10 cellular contexts compared by ENCODE assay signal in the genomic region with DNA sequence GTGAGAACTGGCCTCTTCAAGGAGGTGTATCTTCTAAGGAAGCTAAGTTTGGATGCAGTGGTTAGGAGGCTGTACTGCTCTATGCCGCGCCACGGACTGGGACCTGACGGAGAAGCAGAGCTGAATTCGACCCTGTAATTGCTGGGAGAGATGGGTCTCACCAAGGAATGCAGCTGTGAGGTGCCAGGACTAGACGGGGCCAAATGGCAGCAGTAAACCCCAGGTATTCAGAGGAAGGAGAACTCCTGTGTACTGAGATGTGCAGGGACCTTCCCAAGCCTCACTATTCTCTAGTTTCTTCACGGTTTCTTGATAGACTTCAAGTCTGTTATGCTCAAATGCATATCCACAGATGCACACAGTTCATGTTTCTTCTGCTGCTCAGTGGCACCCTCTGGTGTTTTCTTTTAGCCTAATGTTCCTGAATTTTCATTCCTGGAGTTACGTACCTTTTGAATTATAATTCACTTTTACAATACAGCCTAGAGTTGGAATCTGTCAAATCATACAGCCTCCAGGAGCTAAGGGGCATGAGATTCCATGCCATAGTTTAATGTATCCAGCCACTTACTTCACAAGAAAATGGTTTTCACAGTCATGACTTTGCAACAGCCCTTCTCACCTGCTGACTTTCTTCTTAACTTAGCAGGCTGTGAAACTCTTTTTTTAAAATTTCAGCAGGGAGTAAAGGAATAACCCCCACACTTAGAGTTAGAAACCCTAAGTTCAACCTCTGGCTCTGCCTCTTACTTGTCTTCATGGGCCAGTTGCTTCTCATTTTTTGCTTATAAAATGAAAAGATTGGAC.
DNase-seq lines count a peak whose midpoint lies in the region; ATAC-seq and TF ChIP-seq lines count a peak whose summit lies in the region.
"Had no signal": no experiment of that assay in that cellular context is flagged by ENCODE, and none has a peak within 500 bp of the region (broad histone marks: within the 10 kb centered on the region; RNA-seq: fewer than 3 reads in every experiment).

No MANE protein-coding gene starts in this region.

- intact Hi-C loops in lower lobe of right lung (cut with DNase I) = no loop called here

- H3K4me1 ChIP-seq in lower lobe of right lung = no peaks in the 10 kb centered on the region

- no peaks in the 10 kb centered on the region for H3K36me3 Mint-ChIP-seq in effector memory CD8-positive, alpha-beta T cell (ENCODE audit: insufficient read depth)
- H3K36me3 Mint-ChIP-seq: naive B cell had no signal

- TF ChIP-seq CTCF in GM10248 (IDR thresholded peaks at IDR 0.05; ENCODE audit: control extremely low read depth, extremely low read depth, low read depth, missing control alignments) (peak; percentile 51), lower lobe of right lung (IDR thresholded peaks at IDR 0.05) (peak; percentile 45)

- H3K4me1 Mint-ChIP-seq in effector memory CD8-positive, alpha-beta T cell (ENCODE audit: low read depth in 2 of 2) = peaks cover 0 to 6% of the 10 kb centered on the region in 2 donors

- H3K9me3 Mint-ChIP-seq in effector memory CD8-positive, alpha-beta T cell = no peaks in the 10 kb centered on the region
- H3K9me3 Mint-ChIP-seq: T-helper 1 cell treated with Interleukin-12 subunit alpha and Interleukin-12 subunit beta and Interleukin-4 antibody, amounts not matched to agents 30 μg/mL and 1 μg/mL, for 36 hours had no signal

- ATAC-seq in lower lobe of right lung (no peak), HG03520 (IDR thresholded peaks at IDR 0.05; ENCODE audit: unreplicated experiment) (no peak), HG02763 (IDR thresholded peaks at IDR 0.05; ENCODE audit: unreplicated experiment) (no peak)
- no peak for ATAC-seq in effector memory CD8-positive, alpha-beta T cell (replicated peaks)

- H3K27me3 Mint-ChIP-seq in effector memory CD8-positive, alpha-beta T cell = peaks cover 34 to 50% of the 10 kb centered on the region in 2 donors

- no peak for DNase-seq in GM10248 (ENCODE audit: extremely low spot score)
- DNase-seq in MV-4-11 (lab: John Stamatoyannopoulos, UW) = peak; percentile 15
- peak; percentile 30 to 64 for DNase-seq in T47D (ENCODE audit: low read depth in 1 of 2, low spot score in 1 of 2)
- no peak for DNase-seq in lower lobe of right lung
- no peak for DNase-seq in activated CD4-positive, CD25-positive, alpha-beta regulatory T cell treated with anti-CD3 and anti-CD28 coated beads, Interleukin-2, amount 50 U/mL, for 72 hours
- no peak for DNase-seq in effector memory CD8-positive, alpha-beta T cell
- DNase-seq: naive B cell had no signal

- H3K9me3 ChIP-seq in lower lobe of right lung = no peaks in the 10 kb centered on the region

- CTCF ChIA-PET in GM10248 (lab: Yijun Ruan, JAX) = interaction anchor here (0.8 to 7.6 kb wide), 25 partner anchors 8 to 497 kb away, joined by 3 to 61 read pairs (median 10); no protein-coding TSS in a partner anchor

- H3K27me3 ChIP-seq in lower lobe of right lung (ENCODE audit: low read depth) = no peaks in the 10 kb centered on the region

- POLR2A ChIA-PET in GM10248 (lab: Yijun Ruan, JAX) = no interaction called here

- H3K27ac Mint-ChIP-seq in effector memory CD8-positive, alpha-beta T cell = no peak overlapping the region
- H3K27ac Mint-ChIP-seq: T-helper 1 cell treated with Interleukin-12 subunit alpha and Interleukin-12 subunit beta and Interleukin-4 antibody, amounts not matched to agents 30 μg/mL and 1 μg/mL, for 36 hours had no signal

- H3K4me3 Mint-ChIP-seq in effector memory CD8-positive, alpha-beta T cell = no peak overlapping the region
- H3K4me3 Mint-ChIP-seq: naive B cell; T-helper 1 cell treated with Interleukin-12 subunit alpha and Interleukin-12 subunit beta and Interleukin-4 antibody, amounts not matched to agents 30 μg/mL and 1 μg/mL, for 36 hours had no signal

- in situ Hi-C loops in T47D (cut with HindIII; ENCODE audit: low pct_unique_long_range_greater_than_20kb, low sequenced_read_pairs) = no loop called here

- H3K27ac ChIP-seq in lower lobe of right lung = no peak overlapping the region

- H3K36me3 ChIP-seq in lower lobe of right lung = no peaks in the 10 kb centered on the region

- no peak overlapping the region for H3K4me3 ChIP-seq in lower lobe of right lung

Comparison
In these comparisons a context has a peak if more than half of its experiments do, and no peak if none do; other contexts are left out.
1. DNase-seq: peak in MV-4-11 (single experiment) and T47D (2 of 2); none in GM10248 (single experiment), lower lobe of right lung (single experiment), activated CD4-positive, CD25-positive, alpha-beta regulatory T cell treated with anti-CD3 and anti-CD28 coated beads, Interleukin-2, amount 50 U/mL, for 72 hours (single experiment) and effector memory CD8-positive, alpha-beta T cell (0 of 3).